ENCODE assay signal across 17 cellular contexts in genomic region chr3:131109156-131109555, GRCh38.
A peak's percentile ranks its signal among the peaks of the same experiment; 100 is the strongest.
DNase-seq lines count a peak whose midpoint lies in the region; ATAC-seq and TF ChIP-seq lines count a peak whose summit lies in the region.
"Had no signal": no experiment of that assay in that cellular context is flagged by ENCODE, and none has a peak within 500 bp of the region (broad histone marks: within the 10 kb centered on the region; RNA-seq: fewer than 3 reads in every experiment).

No MANE protein-coding gene starts in this region.

- H3K4me1 ChIP-seq in Panc1 (ENCODE audit: control insufficient read depth, insufficient read depth, low read length) (peaks cover 6% of the 10 kb centered on the region; the same call in 1 of the 2 replicates), heart right ventricle (peaks cover 0 to 6% (median 0%) of the 10 kb centered on the region in 9 donors)

- no peak for ATAC-seq in Panc1
- no peak for ATAC-seq in heart right ventricle
- ATAC-seq: activated T-helper 17 cell treated with anti-CD3 and anti-CD28 coated beads, Interleukin-2, amount 50 U/mL, for 72 hours had no signal

- BruUV-seq in Panc1 (replicated peaks; lab: Mats Ljungman, UMichigan), result no TSS peak

- H3K36me3 ChIP-seq in Panc1 (ENCODE audit: control insufficient read depth, insufficient read depth, low read length) (no peaks in the 10 kb centered on the region), heart right ventricle (no peaks in the 10 kb centered on the region)

- H3K27ac ChIP-seq in Panc1 (ENCODE audit: low read length) (peak overlapping the region; percentile 55; the same call in 1 of the 2 replicates), epithelial cell of prostate (peak overlapping the region; percentile 70), heart right ventricle (no peak overlapping the region)

- in situ Hi-C loops in Panc1 (cut with HindIII; ENCODE audit: low pct_unique_long_range_greater_than_20kb, low sequenced_read_pairs), result no loop called here

- intact Hi-C loops in Panc1 (cut with micrococcal nuclease; ENCODE audit: unreplicated experiment), result no loop called here
- intact Hi-C loops in heart right ventricle (cut with DNase I), result no loop called here

- H3K4me3 ChIP-seq in Panc1 (ENCODE audit: low read depth in 2 of 2, low read length in 2 of 2) (no peak overlapping the region), heart right ventricle (no peak overlapping the region)
- H3K4me3 ChIP-seq: smooth muscle cell had no signal

- H3K9me3 ChIP-seq in Panc1 (ENCODE audit: control insufficient read depth, insufficient read depth, low read depth, low read length) (no peaks in the 10 kb centered on the region), heart right ventricle (no peaks in the 10 kb centered on the region)

- DNase-seq in A172 (ENCODE audit: low spot score), result peak; percentile 14
- DNase-seq in HT-29 (ENCODE audit: low spot score), result peak; percentile 16
- DNase-seq in Panc1 (ENCODE audit: low read depth, low spot score), result no peak
- DNase-seq in epithelial cell of prostate (ENCODE audit: low read depth, low spot score), result no peak
- DNase-seq in dedifferentiated amniotic fluid mesenchymal stem cell (ENCODE audit: extremely low spot score), result no peak
- no peak for DNase-seq in activated T-cell treated with anti-CD3 and anti-CD28 coated beads, Interleukin-2, amount 50 U/mL, for 1 hour
- no peak for DNase-seq in GM10248 (ENCODE audit: extremely low spot score)
- DNase-seq in heart right ventricle, result no peak
- DNase-seq: activated CD4-positive, CD25-positive, alpha-beta regulatory T cell treated with anti-CD3 and anti-CD28 coated beads, Interleukin-2, amount 50 U/mL, for 72 hours; activated naive CD8-positive, alpha-beta T cell treated with anti-CD3 and anti-CD28 coated beads, Interleukin-2, amount 10 ng/mL, durations not matched to agents 7 days and 5 days; NCI-H1092 treated with DMSO at 0.1 percent for 48 hours; NCI-H2081 treated with DMSO at 0.1 percent for 48 hours; NCI-H524 treated with DMSO at 0.1 percent for 48 hours; stimulated activated CD4-positive, alpha-beta T cell treated with anti-CD3 and anti-CD28 coated beads, Interleukin-4, amount 100 ng/mL, for 1 hour; T-helper 9 cell had no signal

- H3K27me3 ChIP-seq in Panc1 (ENCODE audit: control insufficient read depth, insufficient read depth, low read length) (no peaks in the 10 kb centered on the region), heart right ventricle (no peaks in the 10 kb centered on the region)

- no peak for TF ChIP-seq CTCF in Panc1 (IDR thresholded peaks at IDR 0.05)
- no peak for TF ChIP-seq CTCF in GM10248 (IDR thresholded peaks at IDR 0.05; ENCODE audit: control extremely low read depth, extremely low read depth, low read depth, missing control alignments)
- TF ChIP-seq CTCF in heart right ventricle (IDR thresholded peaks at IDR 0.05), result no peak

- POLR2A ChIA-PET in Panc1 (lab: Charles Lee) (no interaction called here), GM10248 (lab: Yijun Ruan, JAX) (no interaction called here)

- CTCF ChIA-PET in Panc1 (lab: Charles Lee) (no interaction called here), GM10248 (lab: Yijun Ruan, JAX) (no interaction called here)

Comparison
In these comparisons a context has a peak if more than half of its experiments do, and no peak if none do; other contexts are left out.
1. DNase-seq: peak in A172 (single experiment) and HT-29 (single experiment); none in Panc1 (single experiment), epithelial cell of prostate (single experiment), dedifferentiated amniotic fluid mesenchymal stem cell (single experiment), activated T-cell treated with anti-CD3 and anti-CD28 coated beads, Interleukin-2, amount 50 U/mL, for 1 hour (single experiment), GM10248 (single experiment) and heart right ventricle (0 of 2).
2. H3K27ac ChIP-seq: peak in Panc1 (single experiment) and epithelial cell of prostate (single experiment); none in heart right ventricle (0 of 10).